11 cellular contexts compared by ENCODE assay signal in the genomic region with DNA sequence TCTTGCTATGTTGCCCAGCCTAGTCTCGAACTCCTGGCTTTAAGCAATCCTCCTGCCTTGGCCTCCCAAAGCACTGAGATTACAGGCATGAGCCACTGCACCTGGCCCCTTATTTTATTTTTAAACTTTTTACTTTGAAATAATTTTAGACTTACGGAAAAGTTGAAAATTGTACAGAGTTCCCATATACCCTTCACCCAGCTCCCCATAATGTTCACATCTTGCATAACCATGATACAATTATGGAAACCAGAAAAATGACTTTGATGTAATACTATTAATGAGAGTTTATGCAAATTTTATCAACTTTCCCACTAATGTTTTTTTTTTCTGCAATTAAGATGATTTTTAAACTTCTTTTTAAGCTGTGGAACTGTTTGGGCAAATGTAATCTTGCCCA.
"Had no signal": no experiment of that assay in that cellular context is flagged by ENCODE, and none has a peak within 500 bp of the region (broad histone marks: within the 10 kb centered on the region; RNA-seq: fewer than 3 reads in every experiment).

No MANE protein-coding gene starts in this region.

- ATAC-seq: activated naive CD4-positive, alpha-beta T cell treated with anti-CD3 and anti-CD28 coated beads, Interleukin-2, amount 50 U/mL, for 72 hours; activated naive CD8-positive, alpha-beta T cell treated with anti-CD3 and anti-CD28 coated beads, Interleukin-2, amount 50 U/mL, for 24 hours; activated T-cell treated with anti-CD3 and anti-CD28 coated beads, Interleukin-2, amount 50 U/mL, for 4 hours; activated T-cell treated with anti-CD3 and anti-CD28 coated beads, Interleukin-2, amount 50 U/mL, for 72 hours; activated T-helper 17 cell treated with anti-CD3 and anti-CD28 coated beads, Interleukin-2, amount 50 U/mL, for 72 hours; body of pancreas had no signal

- H3K9me3 ChIP-seq: adrenal gland, ascending aorta, body of pancreas, breast epithelium had no signal

- H3K36me3 ChIP-seq: adrenal gland, ascending aorta, brain microvascular endothelial cell, breast epithelium, cardiac muscle cell had no signal

- H3K4me1 ChIP-seq: adrenal gland, ascending aorta, body of pancreas, breast epithelium had no signal

- H3K4me3 ChIP-seq: adrenal gland, ascending aorta, body of pancreas, breast epithelium, cardiac muscle cell had no signal

- H3K27ac ChIP-seq: adrenal gland, ascending aorta, body of pancreas, brain microvascular endothelial cell, breast epithelium, cardiac muscle cell had no signal
